Comparison of ENCODE assay signal across 18 cellular contexts in the genomic region with DNA sequence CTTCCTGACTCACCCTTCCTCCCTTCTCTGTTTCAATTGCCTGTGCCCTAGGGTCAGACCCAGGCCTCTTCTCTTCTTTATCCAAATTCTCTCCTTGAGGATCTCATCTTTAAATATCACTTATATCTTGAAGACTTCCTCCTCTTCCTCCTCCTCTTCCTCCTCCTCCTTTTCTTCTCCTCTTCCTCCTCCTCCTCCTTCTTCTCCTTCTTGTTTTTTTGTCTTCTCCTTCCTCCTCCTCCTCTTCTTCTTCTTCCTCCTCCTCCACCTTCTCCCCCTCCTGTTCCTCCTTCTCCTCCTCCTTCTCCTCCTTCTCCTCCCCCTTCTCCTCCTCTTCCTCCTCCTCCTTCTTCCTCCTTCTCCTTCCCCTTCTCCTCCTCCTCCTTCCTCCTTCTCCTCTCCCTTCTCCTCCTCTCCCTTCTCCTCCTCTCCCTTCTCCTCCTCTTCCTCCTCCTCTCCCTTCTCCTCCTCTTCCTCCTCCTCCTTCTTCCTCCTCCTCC.
"Had no signal": no experiment of that assay in that cellular context is flagged by ENCODE, and none has a peak within 500 bp of the region (broad histone marks: within the 10 kb centered on the region; RNA-seq: fewer than 3 reads in every experiment).

No MANE protein-coding gene starts in this region.

- H3K27ac Mint-ChIP-seq: type B pancreatic cell had no signal

- DNase-seq: cortex of kidney; effector memory CD4-positive, alpha-beta T cell; gastrocnemius medialis; heart right ventricle; hypothalamus; kidney glomerular epithelial cell; mucosa of descending colon; naive thymus-derived CD8-positive, alpha-beta T cell; posterior cingulate gyrus; sigmoid colon; stimulated activated CD4-positive, alpha-beta T cell treated with anti-CD3 and anti-CD28 coated beads, Interleukin-12 subunit alpha, Interleukin-12 subunit beta, amount 100 ng/mL, for 4 hours; stimulated activated naive CD4-positive, alpha-beta T cell treated with Interleukin-2 at 50 U/mL for 16 hours; thyroid gland had no signal

- H3K4me3 Mint-ChIP-seq: naive thymus-derived CD8-positive, alpha-beta T cell; type B pancreatic cell had no signal

- H3K9me3 ChIP-seq: esophagus muscularis mucosa, gastrocnemius medialis, heart right ventricle, mucosa of descending colon, sigmoid colon, suprapubic skin, thyroid gland had no signal

- H3K36me3 Mint-ChIP-seq: naive thymus-derived CD8-positive, alpha-beta T cell; type B pancreatic cell had no signal

- H3K9me3 Mint-ChIP-seq: naive thymus-derived CD8-positive, alpha-beta T cell had no signal

- H3K27ac ChIP-seq: epithelial cell of prostate, esophagus muscularis mucosa, gastrocnemius medialis, heart right ventricle, sigmoid colon, skin epidermis, suprapubic skin, thyroid gland had no signal

- ATAC-seq: gastrocnemius medialis; heart right ventricle; mucosa of descending colon; naive thymus-derived CD8-positive, alpha-beta T cell had no signal

- H3K36me3 ChIP-seq: esophagus muscularis mucosa, gastrocnemius medialis, heart right ventricle, sigmoid colon, suprapubic skin, thyroid gland had no signal

- H3K4me1 ChIP-seq: gastrocnemius medialis had no signal

- H3K4me3 ChIP-seq: esophagus muscularis mucosa, gastrocnemius medialis, heart right ventricle, mucosa of descending colon, sigmoid colon, skin epidermis, suprapubic skin, thyroid gland had no signal

- H3K27me3 ChIP-seq: gastrocnemius medialis, heart right ventricle, sigmoid colon, suprapubic skin, thyroid gland had no signal
